Comparison of ENCODE assay signal across 25 cellular contexts in the genomic region with DNA sequence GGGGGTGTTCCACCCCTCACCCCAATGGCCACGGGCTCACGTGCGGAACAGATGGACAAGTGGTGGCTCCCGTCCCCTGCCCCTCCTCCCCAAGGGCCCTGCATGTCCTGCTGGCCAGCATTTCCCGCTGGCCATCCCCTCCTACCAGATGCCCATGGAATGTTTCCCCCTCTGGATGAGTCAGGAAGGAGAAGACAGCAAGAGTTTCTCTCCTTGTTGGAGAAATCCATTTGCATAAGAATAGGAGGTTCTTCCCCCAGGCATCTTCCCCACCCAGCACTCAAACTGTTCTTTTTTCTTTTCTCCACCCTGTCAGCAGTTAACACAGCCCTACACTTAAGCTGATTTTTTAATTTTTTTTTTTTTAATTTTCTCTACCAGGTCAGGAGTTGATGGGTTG.
"Had no signal": no experiment of that assay in that cellular context is flagged by ENCODE, and none has a peak within 500 bp of the region (broad histone marks: within the 10 kb centered on the region; RNA-seq: fewer than 3 reads in every experiment).

No MANE protein-coding gene starts in this region.

- H3K36me3 Mint-ChIP-seq: activated CD8-positive, alpha-beta memory T cell treated with anti-CD3 and anti-CD28 coated beads, Interleukin-2, amount 10 ng/mL, durations not matched to agents 7 days and 5 days; brain had no signal

- H3K27ac Mint-ChIP-seq: activated B cell treated with CpG ODN at 0.5 μM for 24 hours; activated CD4-positive, alpha-beta T cell treated with anti-CD3 and anti-CD28 coated beads, Interleukin-2, amount 10 ng/mL, durations not matched to agents 24 days and 14 days; activated CD8-positive, alpha-beta memory T cell treated with anti-CD3 and anti-CD28 coated beads, Interleukin-2, amount 10 ng/mL, durations not matched to agents 7 days and 5 days; activated naive CD4-positive, alpha-beta T cell treated with anti-CD3 and anti-CD28 coated beads, Interleukin-2, amount 50 U/mL, for 72 hours; activated naive CD8-positive, alpha-beta T cell treated with anti-CD3 and anti-CD28 coated beads, Interleukin-2, amount 50 U/mL, for 24 hours; activated T-cell treated with anti-CD3 and anti-CD28 coated beads, Interleukin-2, amount 50 U/mL, for 24 hours; activated T-helper 1 cell treated with anti-CD3 and anti-CD28 coated beads, Interleukin-12 subunit alpha, Interleukin-12 subunit beta, Interleukin-2, Interleukin-4 antibody, amounts not matched to agents 30 ng/mL and 10 ng/mL and 1 ng/mL, durations not matched to agents 14 hours and 24 hours and 36 hours; brain; T-helper 17 cell had no signal

- H3K27me3 ChIP-seq: MG63 had no signal

- H3K9me3 Mint-ChIP-seq: activated CD4-positive, alpha-beta T cell treated with anti-CD3 and anti-CD28 coated beads, Interleukin-2, amount 10 ng/mL, durations not matched to agents 24 days and 14 days; activated T-cell treated with anti-CD3 and anti-CD28 coated beads, Interleukin-2, amount 50 U/mL, for 24 hours; activated T-helper 1 cell treated with anti-CD3 and anti-CD28 coated beads, Interleukin-12 subunit alpha, Interleukin-12 subunit beta, Interleukin-2, Interleukin-4 antibody, amounts not matched to agents 30 ng/mL and 10 ng/mL and 1 ng/mL, durations not matched to agents 14 hours and 24 hours and 36 hours had no signal

- H3K9me3 ChIP-seq: MG63 had no signal

- DNase-seq: activated B cell treated with CpG ODN at 0.5 μM for 24 hours; activated CD4-positive, alpha-beta T cell treated with anti-CD3 and anti-CD28 coated beads for 1 hour; activated CD4-positive, alpha-beta T cell treated with anti-CD3 and anti-CD28 coated beads, Interleukin-2, amount 10 ng/mL, durations not matched to agents 24 days and 14 days; activated CD4-positive, alpha-beta T cell treated with anti-CD3 and anti-CD28 coated beads, Interleukin-2, amount 50 U/mL, for 48 hours; activated CD8-positive, alpha-beta memory T cell treated with anti-CD3 and anti-CD28 coated beads, Interleukin-2, amount 10 ng/mL, durations not matched to agents 7 days and 5 days; activated effector memory CD4-positive, alpha-beta T cell treated with anti-CD3 and anti-CD28 coated beads, Interleukin-2, amount 50 U/mL, for 16 hours; activated naive CD4-positive, alpha-beta T cell treated with Interleukin-2 at 50 U/mL for 16 hours; activated naive CD8-positive, alpha-beta T cell treated with anti-CD3 and anti-CD28 coated beads, Interleukin-2, amount 50 U/mL, for 24 hours; activated T-cell treated with anti-CD3 and anti-CD28 coated beads, Interleukin-2, amount 50 U/mL, for 24 hours; amniotic stem cell; MG63; MV-4-11; NCI-H1092 treated with DMSO at 0.1 percent for 48 hours; NCI-H1436; NCI-H1694 treated with DMSO at 0.1 percent for 48 hours; NCI-H2029 treated with DMSO at 0.1 percent for 48 hours; NCI-H510A treated with DMSO at 0.1 percent for 48 hours; PC-9; SIG-M5; T-helper 17 cell; T-helper 9 cell had no signal

- H3K4me3 Mint-ChIP-seq: activated B cell treated with CpG ODN at 0.5 μM for 24 hours; activated CD4-positive, alpha-beta T cell treated with anti-CD3 and anti-CD28 coated beads, Interleukin-2, amount 10 ng/mL, durations not matched to agents 24 days and 14 days; activated CD8-positive, alpha-beta memory T cell treated with anti-CD3 and anti-CD28 coated beads, Interleukin-2, amount 10 ng/mL, durations not matched to agents 7 days and 5 days; activated naive CD8-positive, alpha-beta T cell treated with anti-CD3 and anti-CD28 coated beads, Interleukin-2, amount 50 U/mL, for 24 hours; activated T-cell treated with anti-CD3 and anti-CD28 coated beads, Interleukin-2, amount 50 U/mL, for 24 hours; activated T-helper 1 cell treated with anti-CD3 and anti-CD28 coated beads, Interleukin-12 subunit alpha, Interleukin-12 subunit beta, Interleukin-2, Interleukin-4 antibody, amounts not matched to agents 30 ng/mL and 10 ng/mL and 1 ng/mL, durations not matched to agents 14 hours and 24 hours and 36 hours; brain; central memory CD8-positive, alpha-beta T cell; T-helper 17 cell had no signal

- H3K27me3 Mint-ChIP-seq: activated B cell treated with CpG ODN at 0.5 μM for 24 hours; activated CD4-positive, alpha-beta T cell treated with anti-CD3 and anti-CD28 coated beads, Interleukin-2, amount 10 ng/mL, durations not matched to agents 24 days and 14 days; activated CD8-positive, alpha-beta memory T cell treated with anti-CD3 and anti-CD28 coated beads, Interleukin-2, amount 10 ng/mL, durations not matched to agents 7 days and 5 days; activated naive CD8-positive, alpha-beta T cell treated with anti-CD3 and anti-CD28 coated beads, Interleukin-2, amount 50 U/mL, for 24 hours; activated T-cell treated with anti-CD3 and anti-CD28 coated beads, Interleukin-2, amount 50 U/mL, for 24 hours; brain; central memory CD8-positive, alpha-beta T cell; T-helper 17 cell had no signal

- ATAC-seq: activated CD8-positive, alpha-beta memory T cell treated with anti-CD3 and anti-CD28 coated beads, Interleukin-2, amount 10 ng/mL, durations not matched to agents 7 days and 5 days; activated naive CD4-positive, alpha-beta T cell treated with anti-CD3 and anti-CD28 coated beads, Interleukin-2, amount 50 U/mL, for 72 hours; activated naive CD8-positive, alpha-beta T cell treated with anti-CD3 and anti-CD28 coated beads, Interleukin-2, amount 50 U/mL, for 24 hours; T-helper 17 cell had no signal

- H3K4me1 Mint-ChIP-seq: activated B cell treated with CpG ODN at 0.5 μM for 24 hours; activated CD4-positive, alpha-beta T cell treated with anti-CD3 and anti-CD28 coated beads, Interleukin-2, amount 10 ng/mL, durations not matched to agents 24 days and 14 days; activated CD8-positive, alpha-beta memory T cell treated with anti-CD3 and anti-CD28 coated beads, Interleukin-2, amount 10 ng/mL, durations not matched to agents 7 days and 5 days; activated naive CD8-positive, alpha-beta T cell treated with anti-CD3 and anti-CD28 coated beads, Interleukin-2, amount 50 U/mL, for 24 hours; brain; central memory CD8-positive, alpha-beta T cell; T-helper 17 cell had no signal

- H3K27ac ChIP-seq: PC-9 had no signal

- H3K36me3 ChIP-seq: MG63 had no signal

- H3K4me3 ChIP-seq: MG63, PC-9 had no signal
